33 cellular contexts compared by ENCODE assay signal in the genomic region with DNA sequence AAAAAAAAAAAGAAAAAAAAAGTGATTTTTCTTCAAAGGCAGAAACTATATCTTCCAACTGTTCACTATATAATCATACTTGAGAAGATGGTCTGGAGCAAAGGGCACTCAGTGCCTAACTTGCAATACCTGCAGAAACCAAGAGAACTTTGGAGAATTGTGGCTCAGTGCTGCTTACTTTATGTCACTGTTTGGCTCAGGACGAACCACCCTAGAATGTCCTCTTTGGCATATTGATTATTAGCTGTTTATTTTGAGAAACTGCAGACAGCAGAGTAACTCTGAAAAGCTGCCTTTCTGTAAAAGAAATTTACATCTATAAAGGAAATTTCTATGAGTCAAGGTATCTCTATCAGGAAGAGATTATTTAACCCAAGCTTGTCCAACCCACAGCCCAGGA.
"Had no signal": no experiment of that assay in that cellular context is flagged by ENCODE, and none has a peak within 500 bp of the region (broad histone marks: within the 10 kb centered on the region; RNA-seq: fewer than 3 reads in every experiment).

No MANE protein-coding gene starts in this region.

- H3K4me2 ChIP-seq: KMS-11 had no signal

- DNase-seq: Karpas-422, Kasumi-1, KG1, MG63, MM.1S, MV-4-11, NCI-H1048, NCI-H1092, NCI-H1092 treated with DMSO at 0.1 percent for 48 hours, NCI-H1105, NCI-H1105 treated with DMSO at 0.1 percent for 48 hours, NCI-H1417, NCI-H1417 treated with DMSO at 0.1 percent for 48 hours, NCI-H1436, NCI-H1436 treated with DMSO at 0.1 percent for 48 hours, NCI-H146, NCI-H1694, NCI-H1694 treated with DMSO at 0.1 percent for 48 hours, NCI-H187, NCI-H187 treated with DMSO at 0.1 percent for 48 hours, NCI-H1930, NCI-H2029, NCI-H2029 treated with DMSO at 0.1 percent for 48 hours, NCI-H2081, NCI-H2081 treated with DMSO at 0.1 percent for 48 hours, NCI-H2107, NCI-H2171, NCI-H2227 treated with DMSO at 0.1 percent for 48 hours, NCI-H226, NCI-H345, NCI-H446, NCI-H446 treated with DMSO at 0.1 percent for 48 hours had no signal

- H3K9me3 ChIP-seq: MG63 had no signal

- H3K36me3 ChIP-seq: MG63 had no signal

- H3K27ac ChIP-seq: KMS-11 had no signal

- H3K9ac ChIP-seq: KMS-11 had no signal

- H3K4me3 ChIP-seq: MG63 had no signal

- H3K27me3 ChIP-seq: MG63 had no signal
